Comparison of ENCODE assay signal across 1 cellular context in the genomic region with DNA sequence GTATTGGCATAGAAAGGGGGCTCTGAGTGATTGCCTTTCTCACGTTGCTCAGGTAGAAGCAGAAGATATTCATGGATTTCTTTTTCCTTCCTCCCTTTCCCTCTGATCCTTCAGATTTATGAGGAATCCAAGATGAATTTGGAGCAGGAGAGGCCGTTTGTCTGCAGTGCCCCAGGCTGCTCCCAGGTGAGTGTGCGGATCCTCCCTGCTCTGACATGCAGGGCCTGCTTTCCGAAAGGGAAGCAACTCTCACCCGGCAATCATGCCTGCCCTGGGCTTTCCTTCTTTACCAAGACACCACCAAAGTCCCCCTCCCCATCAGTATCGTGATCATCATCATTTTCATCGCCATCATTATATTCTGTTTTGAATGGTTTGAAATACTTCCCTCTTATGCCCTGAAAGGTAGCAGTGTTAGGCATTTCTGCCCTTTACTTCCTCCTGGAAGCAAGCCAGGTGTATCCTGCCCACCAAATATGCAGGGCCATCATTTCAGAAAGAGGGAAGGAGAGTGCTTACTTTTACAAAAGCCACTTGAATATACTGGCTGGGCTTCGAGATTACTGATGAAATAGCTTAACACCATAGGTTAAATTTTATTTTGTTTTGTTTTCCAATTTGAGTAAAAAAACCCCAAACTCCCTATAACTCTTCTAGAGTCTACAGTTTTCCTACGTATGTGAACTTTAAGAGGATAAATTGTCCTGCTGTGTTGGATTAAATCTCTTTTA.
TF ChIP-seq lines count a peak whose summit lies in the region.

No MANE protein-coding gene starts in this region.

TF ChIP-seq in WTC11, 78 proteins besides CTCF, POLR2A, EP300 and RAD21 (continued from another document):
- no peak for TF ChIP-seq ZNF317 (CRISPR knock-in tag; IDR thresholded peaks at IDR 0.05; ENCODE audit: borderline replicate concordance, low read depth)
- no peak for TF ChIP-seq ZBTB21 (CRISPR knock-in tag; IDR thresholded peaks at IDR 0.05; ENCODE audit: borderline replicate concordance)
- TF ChIP-seq, protein P1, sequence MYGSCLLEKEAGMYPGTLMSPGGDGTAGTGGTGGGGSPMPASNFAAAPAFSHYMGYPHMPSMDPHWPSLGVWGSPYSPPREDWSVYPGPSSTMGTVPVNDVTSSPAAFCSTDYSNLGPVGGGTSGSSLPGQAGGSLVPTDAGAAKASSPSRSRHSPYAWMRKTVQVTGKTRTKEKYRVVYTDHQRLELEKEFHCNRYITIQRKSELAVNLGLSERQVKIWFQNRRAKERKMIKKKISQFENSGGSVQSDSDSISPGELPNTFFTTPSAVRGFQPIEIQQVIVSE (CRISPR knock-in tag; IDR thresholded peaks at IDR 0.05; ENCODE audit: borderline replicate concordance) = no peak
- TF ChIP-seq, protein P2, sequence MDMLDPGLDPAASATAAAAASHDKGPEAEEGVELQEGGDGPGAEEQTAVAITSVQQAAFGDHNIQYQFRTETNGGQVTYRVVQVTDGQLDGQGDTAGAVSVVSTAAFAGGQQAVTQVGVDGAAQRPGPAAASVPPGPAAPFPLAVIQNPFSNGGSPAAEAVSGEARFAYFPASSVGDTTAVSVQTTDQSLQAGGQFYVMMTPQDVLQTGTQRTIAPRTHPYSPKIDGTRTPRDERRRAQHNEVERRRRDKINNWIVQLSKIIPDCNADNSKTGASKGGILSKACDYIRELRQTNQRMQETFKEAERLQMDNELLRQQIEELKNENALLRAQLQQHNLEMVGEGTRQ (CRISPR knock-in tag; IDR thresholded peaks at IDR 0.05) = no peak
- no peak for TF ChIP-seq USF1 (CRISPR knock-in tag; IDR thresholded peaks at IDR 0.05)
- no peak for TF ChIP-seq HMGA2 (CRISPR knock-in tag; IDR thresholded peaks at IDR 0.05)
- no peak for TF ChIP-seq STAT6 (CRISPR knock-in tag; conservative IDR thresholded peaks at IDR 0.05; ENCODE audit: low read depth)
- TF ChIP-seq SMAD3 (CRISPR knock-in tag; IDR thresholded peaks at IDR 0.05; ENCODE audit: borderline replicate concordance) = no peak
- TF ChIP-seq GABPB1 (CRISPR knock-in tag; IDR thresholded peaks at IDR 0.05) = no peak
- no peak for TF ChIP-seq TEAD4 (CRISPR knock-in tag; IDR thresholded peaks at IDR 0.05)
- no peak for TF ChIP-seq FOXK1 (CRISPR knock-in tag; IDR thresholded peaks at IDR 0.05)
- no peak for TF ChIP-seq ZNF138 (CRISPR knock-in tag; conservative IDR thresholded peaks at IDR 0.05)
TF ChIP-seq in WTC11: peak in this region for 0.
